Comparison of ENCODE assay signal across 13 cellular contexts in genomic region chr7:150788474-150789269, GRCh38. TPM values are rescaled to one million over a fixed set of nuclear protein-coding genes. Genes with fewer than 3 reads are reported as not detected.
DNase-seq lines count a peak whose midpoint lies in the region; ATAC-seq and TF ChIP-seq lines count a peak whose summit lies in the region.
"Had no signal": no experiment of that assay in that cellular context is flagged by ENCODE, and none has a peak within 500 bp of the region (broad histone marks: within the 10 kb centered on the region; RNA-seq: fewer than 3 reads in every experiment).

No MANE protein-coding gene starts in this region.

- H3K4me3 Mint-ChIP-seq in nephron (no peak overlapping the region), endothelial cell (ENCODE audit: unreplicated experiment) (no peak overlapping the region)
- H3K4me3 Mint-ChIP-seq: naive thymus-derived CD4-positive, alpha-beta T cell had no signal

- H3K4me1 ChIP-seq in urinary bladder (ENCODE audit: insufficient read depth) = no peaks in the 10 kb centered on the region

- H3K27ac ChIP-seq in urinary bladder (ENCODE audit: low read depth) = peak overlapping the region; percentile 62
- H3K27ac ChIP-seq: A549 had no signal

- H3K27me3 Mint-ChIP-seq in nephron (ENCODE audit: low read depth) = peaks cover 8% of the 10 kb centered on the region
- H3K27me3 Mint-ChIP-seq in endothelial cell (ENCODE audit: unreplicated experiment) = peaks cover 2% of the 10 kb centered on the region

- ATAC-seq in GM21360 (IDR thresholded peaks at IDR 0.05; ENCODE audit: unreplicated experiment) (no peak), GM18502 (IDR thresholded peaks at IDR 0.05; ENCODE audit: poor library complexity, unreplicated experiment) (no peak)

- TF ChIP-seq CTCF in nephron (IDR thresholded peaks at IDR 0.05; ENCODE audit: unreplicated experiment in 3 of 3) (no peak), endothelial cell (IDR thresholded peaks at IDR 0.05; ENCODE audit: unreplicated experiment) (no peak)

- H3K36me3 ChIP-seq in urinary bladder (ENCODE audit: insufficient read depth) = no peaks in the 10 kb centered on the region

- H3K4me1 Mint-ChIP-seq in nephron (peaks cover 51% of the 10 kb centered on the region), endothelial cell (ENCODE audit: unreplicated experiment) (peaks cover 64% of the 10 kb centered on the region)

- WGBS in urinary bladder = 65% methylated on average over 9 of the region's 9 CpGs

- no peak overlapping the region for H3K4me3 ChIP-seq in urinary bladder (ENCODE audit: low read depth, low read length)
- H3K4me3 ChIP-seq: A549 had no signal

- no peaks in the 10 kb centered on the region for H3K36me3 Mint-ChIP-seq in nephron (ENCODE audit: low read depth)
- H3K36me3 Mint-ChIP-seq in endothelial cell (ENCODE audit: low read depth, unreplicated experiment) = peaks cover 3% of the 10 kb centered on the region
- H3K36me3 Mint-ChIP-seq: naive thymus-derived CD4-positive, alpha-beta T cell; stimulated activated naive B cell treated with anti-CD40 and anti-IgM and Interleukin-4, amounts not matched to agents 10 μg/mL and 1 μg/mL and 100 μg/mL, for 72 hours had no signal

- H3K9me3 Mint-ChIP-seq in nephron (no peaks in the 10 kb centered on the region), endothelial cell (ENCODE audit: unreplicated experiment) (no peaks in the 10 kb centered on the region)
- H3K9me3 Mint-ChIP-seq: naive thymus-derived CD4-positive, alpha-beta T cell; stimulated activated naive B cell treated with anti-CD40 and anti-IgM and Interleukin-4, amounts not matched to agents 10 μg/mL and 1 μg/mL and 100 μg/mL, for 72 hours had no signal

- peak; percentile 23 for DNase-seq in NCI-H82 (lab: John Stamatoyannopoulos, UW)
- no peak for DNase-seq in NCI-H82 treated with DMSO at 0.1 percent for 48 hours (lab: John Stamatoyannopoulos, UW; ENCODE audit: unreplicated experiment)
- peak; percentile 12 for DNase-seq in fibroblast of gingiva (ENCODE audit: low read depth)
- no peak for DNase-seq in endothelial cell (ENCODE audit: low spot score)
- DNase-seq: naive thymus-derived CD4-positive, alpha-beta T cell; NCI-H187; stimulated activated naive B cell treated with anti-CD40 and anti-IgM and Interleukin-4, amounts not matched to agents 10 μg/mL and 1 μg/mL and 100 μg/mL, for 72 hours had no signal

- H3K27ac Mint-ChIP-seq in nephron (peak overlapping the region; percentile 47 to 94 (median 87)), endothelial cell (ENCODE audit: unreplicated experiment) (no peak overlapping the region)
- H3K27ac Mint-ChIP-seq: naive thymus-derived CD4-positive, alpha-beta T cell had no signal

RNA-seq across cellular contexts. Expression of gene TMEM176B, which starts 11.5 kb away (rescaled TPM):
- total RNA-seq in urinary bladder (59.4 TPM), endothelial cell (ENCODE audit: unreplicated experiment) (1.4 TPM)
- 84.0 TPM for polyA plus RNA-seq in urinary bladder

RNA-seq across cellular contexts. Expression of gene TMEM176A, which starts 11.9 kb away (rescaled TPM):
- total RNA-seq in urinary bladder = 20.8 TPM
- 56.1 TPM for polyA plus RNA-seq in urinary bladder
- total RNA-seq in endothelial cell (ENCODE audit: unreplicated experiment) = 1.3 TPM
- total RNA-seq: OCI-LY7 had no signal

RNA-seq across cellular contexts. Expression of gene GIMAP5, which starts 51.5 kb away (rescaled TPM):
- total RNA-seq in urinary bladder = 25.6 TPM
- 24.3 TPM for polyA plus RNA-seq in urinary bladder
- 220 TPM for total RNA-seq in endothelial cell (ENCODE audit: unreplicated experiment)
- total RNA-seq: OCI-LY7 had no signal
- polyA plus RNA-seq: A549 had no signal

Comparison
In these comparisons a context has a peak if more than half of its experiments do, and no peak if none do; other contexts are left out.
1. DNase-seq: peak in NCI-H82 (single experiment) and fibroblast of gingiva (single experiment); none in NCI-H82 treated with DMSO at 0.1 percent for 48 hours (single experiment) and endothelial cell (single experiment).
2. RNA of gene TMEM176B, which starts 11.5 kb away (total RNA-seq): 59.4 TPM in urinary bladder (single experiment); 1.4 TPM in endothelial cell (single experiment); every median in the first group is over 10 times any median in the second.